ENCODE assay signal across 1 cellular context in genomic region chr16:50338371-50339231, GRCh38.
TF ChIP-seq lines count a peak whose summit lies in the region.

No MANE protein-coding gene starts in this region.

TF ChIP-seq in GM23338, 12 proteins besides CTCF, POLR2A, EP300 and RAD21:
- TF ChIP-seq ZNF462 (CRISPR knock-in tag; IDR thresholded peaks at IDR 0.05): no peak
- TF ChIP-seq EZH2 (IDR thresholded peaks at IDR 0.05; ENCODE audit: low read depth, unreplicated experiment): no peak
- no peak for TF ChIP-seq ZNF114 (CRISPR knock-in tag; IDR thresholded peaks at IDR 0.05)
- no peak for TF ChIP-seq ZNF331 (CRISPR knock-in tag; IDR thresholded peaks at IDR 0.05; ENCODE audit: low read depth)
- no peak for TF ChIP-seq STAT1 (IDR thresholded peaks at IDR 0.05; ENCODE audit: unreplicated experiment)
- TF ChIP-seq, protein P1, sequence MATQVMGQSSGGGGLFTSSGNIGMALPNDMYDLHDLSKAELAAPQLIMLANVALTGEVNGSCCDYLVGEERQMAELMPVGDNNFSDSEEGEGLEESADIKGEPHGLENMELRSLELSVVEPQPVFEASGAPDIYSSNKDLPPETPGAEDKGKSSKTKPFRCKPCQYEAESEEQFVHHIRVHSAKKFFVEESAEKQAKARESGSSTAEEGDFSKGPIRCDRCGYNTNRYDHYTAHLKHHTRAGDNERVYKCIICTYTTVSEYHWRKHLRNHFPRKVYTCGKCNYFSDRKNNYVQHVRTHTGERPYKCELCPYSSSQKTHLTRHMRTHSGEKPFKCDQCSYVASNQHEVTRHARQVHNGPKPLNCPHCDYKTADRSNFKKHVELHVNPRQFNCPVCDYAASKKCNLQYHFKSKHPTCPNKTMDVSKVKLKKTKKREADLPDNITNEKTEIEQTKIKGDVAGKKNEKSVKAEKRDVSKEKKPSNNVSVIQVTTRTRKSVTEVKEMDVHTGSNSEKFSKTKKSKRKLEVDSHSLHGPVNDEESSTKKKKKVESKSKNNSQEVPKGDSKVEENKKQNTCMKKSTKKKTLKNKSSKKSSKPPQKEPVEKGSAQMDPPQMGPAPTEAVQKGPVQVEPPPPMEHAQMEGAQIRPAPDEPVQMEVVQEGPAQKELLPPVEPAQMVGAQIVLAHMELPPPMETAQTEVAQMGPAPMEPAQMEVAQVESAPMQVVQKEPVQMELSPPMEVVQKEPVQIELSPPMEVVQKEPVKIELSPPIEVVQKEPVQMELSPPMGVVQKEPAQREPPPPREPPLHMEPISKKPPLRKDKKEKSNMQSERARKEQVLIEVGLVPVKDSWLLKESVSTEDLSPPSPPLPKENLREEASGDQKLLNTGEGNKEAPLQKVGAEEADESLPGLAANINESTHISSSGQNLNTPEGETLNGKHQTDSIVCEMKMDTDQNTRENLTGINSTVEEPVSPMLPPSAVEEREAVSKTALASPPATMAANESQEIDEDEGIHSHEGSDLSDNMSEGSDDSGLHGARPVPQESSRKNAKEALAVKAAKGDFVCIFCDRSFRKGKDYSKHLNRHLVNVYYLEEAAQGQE (IDR thresholded peaks at IDR 0.05; ENCODE audit: unreplicated experiment): no peak
- no peak for TF ChIP-seq CREB1 (CRISPR knock-in tag; IDR thresholded peaks at IDR 0.05; ENCODE audit: low read depth)
- TF ChIP-seq JUNB (IDR thresholded peaks at IDR 0.05; ENCODE audit: unreplicated experiment): no peak
- no peak for TF ChIP-seq ETS1 (IDR thresholded peaks at IDR 0.05)
- TF ChIP-seq EZH2phosphoT487 (IDR thresholded peaks at IDR 0.05; ENCODE audit: unreplicated experiment): no peak
- TF ChIP-seq POLR2AphosphoS5 (IDR thresholded peaks at IDR 0.05; ENCODE audit: low read depth): no peak
- no peak for TF ChIP-seq NANOG (IDR thresholded peaks at IDR 0.05; ENCODE audit: borderline replicate concordance)
